22 cellular contexts compared by ENCODE assay signal in genomic region chr22:17579535-17579981, GRCh38. TPM values are rescaled to one million over a fixed set of nuclear protein-coding genes. Genes with fewer than 3 reads are reported as not detected.
"Had no signal": no experiment of that assay in that cellular context is flagged by ENCODE, and none has a peak within 500 bp of the region (broad histone marks: within the 10 kb centered on the region; RNA-seq: fewer than 3 reads in every experiment).

No MANE protein-coding gene starts in this region.

- H3K9ac ChIP-seq: SK-N-SH had no signal

- H3K27me3 Mint-ChIP-seq: activated CD4-positive, alpha-beta memory T cell treated with anti-CD3 and anti-CD28 coated beads for 36 hours; activated CD8-positive, alpha-beta memory T cell treated with anti-CD3 and anti-CD28 coated beads, Interleukin-2, amount 10 ng/mL, durations not matched to agents 7 days and 5 days; naive thymus-derived CD4-positive, alpha-beta T cell; type B pancreatic cell had no signal

- DNase-seq: activated CD4-positive, alpha-beta memory T cell treated with anti-CD3 and anti-CD28 coated beads for 36 hours; activated CD8-positive, alpha-beta memory T cell treated with anti-CD3 and anti-CD28 coated beads, Interleukin-2, amount 10 ng/mL, durations not matched to agents 7 days and 5 days; activated naive CD4-positive, alpha-beta T cell treated with anti-CD3 and anti-CD28 coated beads, Interleukin-2, amount 10 ng/mL, durations not matched to agents 7 days and 5 days; activated T-cell treated with anti-CD3 and anti-CD28 coated beads, Interleukin-2, amount 50 U/mL, for 24 hours; cortex of kidney; effector memory CD8-positive, alpha-beta T cell; foreskin melanocyte; immature natural killer cell; left colon; naive thymus-derived CD4-positive, alpha-beta T cell; SK-N-SH; stimulated activated CD4-positive, alpha-beta T cell treated with anti-CD3 and anti-CD28 coated beads, Interleukin-4, amount 100 ng/mL, for 4 hours; stimulated activated CD8-positive, alpha-beta memory T cell treated with anti-CD3 and anti-CD28 coated beads, Interleukin-4, amount 100 ng/mL, for 48 hours; stimulated activated naive CD4-positive, alpha-beta T cell treated with Interleukin-2 at 50 U/mL for 16 hours had no signal

- H3K4me3 ChIP-seq: mucosa of descending colon, skin epidermis, suprapubic skin had no signal

- H3K4me3 Mint-ChIP-seq: activated CD4-positive, alpha-beta memory T cell treated with anti-CD3 and anti-CD28 coated beads for 36 hours; activated CD8-positive, alpha-beta memory T cell treated with anti-CD3 and anti-CD28 coated beads, Interleukin-2, amount 10 ng/mL, durations not matched to agents 7 days and 5 days; activated naive CD4-positive, alpha-beta T cell treated with anti-CD3 and anti-CD28 coated beads, Interleukin-2, amount 10 ng/mL, durations not matched to agents 7 days and 5 days; activated T-cell treated with anti-CD3 and anti-CD28 coated beads, Interleukin-2, amount 50 U/mL, for 24 hours; central memory CD8-positive, alpha-beta T cell; effector memory CD8-positive, alpha-beta T cell; immature natural killer cell; naive thymus-derived CD4-positive, alpha-beta T cell; type B pancreatic cell had no signal

- H3K27me3 ChIP-seq: suprapubic skin had no signal

- H3K27ac Mint-ChIP-seq: activated CD4-positive, alpha-beta memory T cell treated with anti-CD3 and anti-CD28 coated beads for 36 hours; activated CD8-positive, alpha-beta memory T cell treated with anti-CD3 and anti-CD28 coated beads, Interleukin-2, amount 10 ng/mL, durations not matched to agents 7 days and 5 days; activated naive CD4-positive, alpha-beta T cell treated with anti-CD3 and anti-CD28 coated beads, Interleukin-2, amount 10 ng/mL, durations not matched to agents 7 days and 5 days; activated T-cell treated with anti-CD3 and anti-CD28 coated beads, Interleukin-2, amount 50 U/mL, for 24 hours; effector memory CD8-positive, alpha-beta T cell; immature natural killer cell; type B pancreatic cell had no signal

- H3K9me3 ChIP-seq: mucosa of descending colon, SK-N-SH, suprapubic skin had no signal

- H3K36me3 ChIP-seq: suprapubic skin had no signal

- H3K4me1 Mint-ChIP-seq: activated CD8-positive, alpha-beta memory T cell treated with anti-CD3 and anti-CD28 coated beads, Interleukin-2, amount 10 ng/mL, durations not matched to agents 7 days and 5 days; activated naive CD4-positive, alpha-beta T cell treated with anti-CD3 and anti-CD28 coated beads, Interleukin-2, amount 10 ng/mL, durations not matched to agents 7 days and 5 days; central memory CD8-positive, alpha-beta T cell; immature natural killer cell; naive thymus-derived CD4-positive, alpha-beta T cell had no signal

- H3K27ac ChIP-seq: epithelial cell of prostate, skin epidermis, suprapubic skin had no signal

- ATAC-seq: activated CD8-positive, alpha-beta memory T cell treated with anti-CD3 and anti-CD28 coated beads, Interleukin-2, amount 10 ng/mL, durations not matched to agents 7 days and 5 days; effector memory CD8-positive, alpha-beta T cell; left colon; mucosa of descending colon; naive thymus-derived CD4-positive, alpha-beta T cell had no signal

- H3K36me3 Mint-ChIP-seq: activated CD4-positive, alpha-beta memory T cell treated with anti-CD3 and anti-CD28 coated beads for 36 hours; activated CD8-positive, alpha-beta memory T cell treated with anti-CD3 and anti-CD28 coated beads, Interleukin-2, amount 10 ng/mL, durations not matched to agents 7 days and 5 days; activated naive CD4-positive, alpha-beta T cell treated with anti-CD3 and anti-CD28 coated beads, Interleukin-2, amount 10 ng/mL, durations not matched to agents 7 days and 5 days; immature natural killer cell; naive thymus-derived CD4-positive, alpha-beta T cell; type B pancreatic cell had no signal

- H3K9me3 Mint-ChIP-seq: activated CD4-positive, alpha-beta memory T cell treated with anti-CD3 and anti-CD28 coated beads for 36 hours; activated naive CD4-positive, alpha-beta T cell treated with anti-CD3 and anti-CD28 coated beads, Interleukin-2, amount 10 ng/mL, durations not matched to agents 7 days and 5 days; activated T-cell treated with anti-CD3 and anti-CD28 coated beads, Interleukin-2, amount 50 U/mL, for 24 hours; central memory CD8-positive, alpha-beta T cell; effector memory CD8-positive, alpha-beta T cell; immature natural killer cell; naive thymus-derived CD4-positive, alpha-beta T cell; type B pancreatic cell had no signal

RNA-seq across cellular contexts. Expression of gene SLC25A18, which starts 16.3 kb away (rescaled TPM):
- total RNA-seq: activated CD4-positive, alpha-beta memory T cell treated with anti-CD3 and anti-CD28 coated beads for 36 hours; activated CD8-positive, alpha-beta memory T cell treated with anti-CD3 and anti-CD28 coated beads, Interleukin-2, amount 10 ng/mL, durations not matched to agents 7 days and 5 days; fibroblast of lung; left colon; naive thymus-derived CD4-positive, alpha-beta T cell; T-helper 1 cell treated with Interleukin-12 subunit alpha and Interleukin-12 subunit beta and Interleukin-4 antibody, amounts not matched to agents 30 ng/mL and 1 ng/mL, for 36 hours had no signal
